21 cellular contexts compared by ENCODE assay signal in the genomic region with DNA sequence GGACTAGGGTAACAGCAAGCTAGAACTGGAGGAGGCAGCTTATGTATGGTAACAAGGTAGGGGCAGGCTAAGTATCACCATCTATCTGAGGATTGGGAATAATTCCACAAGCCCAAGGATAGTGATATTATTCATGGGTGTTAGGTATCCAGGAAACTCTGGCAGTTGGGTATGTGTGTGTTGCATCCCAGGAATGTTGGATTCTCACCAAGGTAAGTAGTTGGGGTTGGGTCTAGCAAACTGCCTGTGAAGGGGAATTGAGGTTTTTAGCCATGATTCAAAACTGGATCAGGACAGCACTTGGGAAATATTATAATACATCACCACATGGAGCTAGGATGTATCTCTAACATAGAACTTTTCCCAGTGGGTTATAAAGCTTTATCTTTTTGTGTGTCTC.
DNase-seq lines count a peak whose midpoint lies in the region; ATAC-seq, FAIRE-seq and TF ChIP-seq lines count a peak whose summit lies in the region.
"Had no signal": no experiment of that assay in that cellular context is flagged by ENCODE, and none has a peak within 500 bp of the region (broad histone marks: within the 10 kb centered on the region; RNA-seq: fewer than 3 reads in every experiment).

No MANE protein-coding gene starts in this region.

- H3K27me3 ChIP-seq in WERI-Rb-1 (ENCODE audit: insufficient read depth, low read depth, severe bottlenecking) (no peaks in the 10 kb centered on the region), HepG2 (ENCODE audit: control insufficient read depth in 1 of 2, insufficient read depth in 2 of 2, low read length in 2 of 2) (no peaks in the 10 kb centered on the region)

- no peak overlapping the region for H3K4me3 Mint-ChIP-seq in activated naive CD4-positive, alpha-beta T cell treated with anti-CD3 and anti-CD28 coated beads, Interleukin-2, amount 10 ng/mL, durations not matched to agents 7 days and 5 days
- H3K4me3 Mint-ChIP-seq: CD4-positive, alpha-beta memory T cell had no signal

- H3K9me3 ChIP-seq in WERI-Rb-1 (ENCODE audit: severe bottlenecking) (no peaks in the 10 kb centered on the region), HepG2 (ENCODE audit: low read length) (no peaks in the 10 kb centered on the region)

- no peaks in the 10 kb centered on the region for H3K36me3 Mint-ChIP-seq in activated naive CD4-positive, alpha-beta T cell treated with anti-CD3 and anti-CD28 coated beads, Interleukin-2, amount 10 ng/mL, durations not matched to agents 7 days and 5 days
- H3K36me3 Mint-ChIP-seq: CD4-positive, alpha-beta memory T cell had no signal

- no peak for TF ChIP-seq RAD21 in HepG2 (CRISPR knock-in tag; IDR thresholded peaks at IDR 0.05)

- no peaks in the 10 kb centered on the region for H4K20me1 ChIP-seq in HepG2 (ENCODE audit: insufficient read depth, low read length)

- TF ChIP-seq CTCF in WERI-Rb-1 (IDR thresholded peaks at IDR 0.05; ENCODE audit: low read depth, low read length): no peak
- TF ChIP-seq CTCF in HepG2 (CRISPR knock-in tag; IDR thresholded peaks at IDR 0.05): no peak

- no peak overlapping the region for H2AFZ ChIP-seq in HepG2 (ENCODE audit: low read length)

- no peak for DNase-seq in activated naive CD4-positive, alpha-beta T cell treated with anti-CD3 and anti-CD28 coated beads, Interleukin-2, amount 10 ng/mL, durations not matched to agents 7 days and 5 days
- DNase-seq in activated naive CD4-positive, alpha-beta T cell treated with Interleukin-2 at 50 U/mL for 16 hours: no peak
- DNase-seq in astrocyte of the hippocampus (ENCODE audit: low read depth, low spot score): peak; percentile 85
- peak; percentile 3 for DNase-seq in iris pigment epithelial cell (ENCODE audit: low read depth)
- DNase-seq in WERI-Rb-1: no peak
- DNase-seq in frontal cortex (ENCODE audit: low spot score in 2 of 2): no peak
- DNase-seq in putamen (ENCODE audit: low spot score): no peak
- no peak for DNase-seq in HepG2 (ENCODE audit: low spot score)
- DNase-seq: CD4-positive, alpha-beta memory T cell; DMS79; GDM1; HCEC 1CT; Karpas-422; MM.1S; NCI-H1105; NCI-H1694; NCI-H226; NCI-H526 treated with DMSO at 0.1 percent for 48 hours; RPMI8226 had no signal

- no peaks in the 10 kb centered on the region for H3K79me2 ChIP-seq in HepG2 (ENCODE audit: insufficient read depth, low read length)

- H3K4me3 ChIP-seq in WERI-Rb-1 (ENCODE audit: low read depth, low read length) (no peak overlapping the region), HepG2 (replicated peaks in 1 of 3; ENCODE audit: insufficient read depth in 1 of 3, low read depth in 2 of 3, low read length in 3 of 3) (no peak overlapping the region)
- H3K4me3 ChIP-seq: GM12878 had no signal

- ATAC-seq in HepG2: no peak
- ATAC-seq: GM12878 had no signal

- FAIRE-seq in frontal cortex (lab: Jason Lieb, UNC) (no peak), HepG2 (lab: Jason Lieb, UNC) (no peak)
- FAIRE-seq: GM12878 had no signal

- in situ Hi-C loops in HepG2 (cut with HindIII; ENCODE audit: extremely low pct_ligation_motif_present, low pct_unique_long_range_greater_than_20kb): no loop called here

- no peaks in the 10 kb centered on the region for H3K27me3 Mint-ChIP-seq in activated naive CD4-positive, alpha-beta T cell treated with anti-CD3 and anti-CD28 coated beads, Interleukin-2, amount 10 ng/mL, durations not matched to agents 7 days and 5 days
- H3K27me3 Mint-ChIP-seq: CD4-positive, alpha-beta memory T cell had no signal

- no peak overlapping the region for H3K9ac ChIP-seq in HepG2 (ENCODE audit: insufficient read depth, low read depth, low read length)

- CTCF ChIA-PET in activated naive CD4-positive, alpha-beta T cell treated with anti-CD3 and anti-CD28 coated beads, Interleukin-2, amount 10 ng/mL, durations not matched to agents 7 days and 5 days (lab: Charles Lee): no interaction called here
- CTCF ChIA-PET in HepG2 (lab: Yijun Ruan, JAX; ENCODE audit: low intra/inter-chr PET ratio, low total read pairs): no interaction called here

- POLR2A ChIA-PET in HepG2 (lab: Yijun Ruan, JAX): no interaction called here

- BruUV-seq in HepG2 (replicated peaks; lab: Mats Ljungman, UMichigan): no TSS peak

- H3K27ac ChIP-seq in WERI-Rb-1: no peak overlapping the region
- no peak overlapping the region for H3K27ac ChIP-seq in HepG2 (ENCODE audit: extremely low read length, insufficient read depth, low read length)
- H3K27ac ChIP-seq: 22Rv1 had no signal

- no peak overlapping the region for H3K4me2 ChIP-seq in HepG2 (ENCODE audit: low read depth, low read length)

- peak overlapping the region; percentile 55 for H3K27ac Mint-ChIP-seq in activated naive CD4-positive, alpha-beta T cell treated with anti-CD3 and anti-CD28 coated beads, Interleukin-2, amount 10 ng/mL, durations not matched to agents 7 days and 5 days
- H3K27ac Mint-ChIP-seq: CD4-positive, alpha-beta memory T cell had no signal

- peaks cover 1% of the 10 kb centered on the region for H3K9me3 Mint-ChIP-seq in activated naive CD4-positive, alpha-beta T cell treated with anti-CD3 and anti-CD28 coated beads, Interleukin-2, amount 10 ng/mL, durations not matched to agents 7 days and 5 days

- TF ChIP-seq EP300 in HepG2 (IDR thresholded peaks at IDR 0.05; ENCODE audit: low read depth in 2 of 2, low read length in 2 of 2) (no peak), HepG2 (CRISPR knock-in tag; IDR thresholded peaks at IDR 0.05; ENCODE audit: borderline replicate concordance) (no peak)

- H3K36me3 ChIP-seq in WERI-Rb-1 (no peaks in the 10 kb centered on the region), HepG2 (replicated peaks in 1 of 2; ENCODE audit: control insufficient read depth in 1 of 2, insufficient read depth in 2 of 2, low read length in 2 of 2) (no peaks in the 10 kb centered on the region)

- intact Hi-C loops in HepG2 (cut with micrococcal nuclease; ENCODE audit: unreplicated experiment): no loop called here

- no peaks in the 10 kb centered on the region for H3K4me1 Mint-ChIP-seq in activated naive CD4-positive, alpha-beta T cell treated with anti-CD3 and anti-CD28 coated beads, Interleukin-2, amount 10 ng/mL, durations not matched to agents 7 days and 5 days
- H3K4me1 Mint-ChIP-seq: CD4-positive, alpha-beta memory T cell had no signal

- TF ChIP-seq POLR2A in HepG2 (IDR thresholded peaks at IDR 0.05; ENCODE audit: insufficient read depth in 1 of 2, low read depth in 2 of 2, low read length in 2 of 2): no peak

- H3K4me1 ChIP-seq in HepG2 (ENCODE audit: insufficient read depth, low read length): no peaks in the 10 kb centered on the region

TF ChIP-seq in HepG2, 621 proteins besides CTCF, POLR2A, EP300 and RAD21:
- no peak for TF ChIP-seq ZNF253 (CRISPR knock-in tag; IDR thresholded peaks at IDR 0.05; ENCODE audit: borderline replicate concordance)

Comparison
In these comparisons a context has a peak if more than half of its experiments do, and no peak if none do; other contexts are left out.
1. DNase-seq: peak in astrocyte of the hippocampus (single experiment) and iris pigment epithelial cell (single experiment); none in activated naive CD4-positive, alpha-beta T cell treated with anti-CD3 and anti-CD28 coated beads, Interleukin-2, amount 10 ng/mL, durations not matched to agents 7 days and 5 days (single experiment), activated naive CD4-positive, alpha-beta T cell treated with Interleukin-2 at 50 U/mL for 16 hours (single experiment), WERI-Rb-1 (single experiment), frontal cortex (0 of 2), putamen (single experiment) and HepG2 (single experiment).